Comparison of ENCODE assay signal across 8 cellular contexts in the genomic region with DNA sequence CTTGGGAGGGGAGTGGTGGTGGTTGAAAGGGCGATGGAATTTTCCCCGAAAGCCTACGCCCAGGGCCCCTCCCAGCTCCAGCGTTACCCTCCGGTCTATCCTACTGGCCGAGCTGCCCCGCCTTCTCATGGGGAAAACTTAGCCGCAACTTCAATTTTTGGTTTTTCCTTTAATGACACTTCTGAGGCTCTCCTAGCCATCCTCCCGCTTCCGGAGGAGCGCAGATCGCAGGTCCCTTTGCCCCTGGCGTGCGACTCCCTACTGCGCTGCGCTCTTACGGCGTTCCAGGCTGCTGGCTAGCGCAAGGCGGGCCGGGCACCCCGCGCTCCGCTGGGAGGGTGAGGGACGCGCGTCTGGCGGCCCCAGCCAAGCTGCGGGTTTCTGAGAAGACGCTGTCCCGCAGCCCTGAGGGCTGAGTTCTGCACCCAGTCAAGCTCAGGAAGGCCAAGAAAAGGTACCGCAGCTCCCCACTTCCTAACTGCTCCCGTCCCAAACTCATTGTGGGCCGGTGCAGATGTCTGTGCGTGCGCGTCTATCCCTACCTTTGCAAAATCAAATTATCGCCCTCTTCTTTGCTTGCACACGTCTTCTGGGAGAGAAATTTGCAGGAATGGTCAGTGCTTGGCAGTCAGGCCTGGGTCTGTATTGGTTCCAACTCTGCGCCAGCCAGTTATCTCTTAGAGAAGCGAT. TPM values are rescaled to one million over a fixed set of nuclear protein-coding genes. Genes with fewer than 3 reads are reported as not detected.
A peak's percentile ranks its signal among the peaks of the same experiment; 100 is the strongest.
DNase-seq lines count a peak whose midpoint lies in the region; ATAC-seq and TF ChIP-seq lines count a peak whose summit lies in the region.

No MANE protein-coding gene starts in this region.

- H3K4me1 ChIP-seq in left ventricle myocardium inferior, result peaks cover 34% of the 10 kb centered on the region
- no peaks in the 10 kb centered on the region for H3K4me1 ChIP-seq in prostate gland (replicated peaks)

- peak; percentile 50 for DNase-seq in A172 (ENCODE audit: low spot score)
- DNase-seq in GM13976 (ENCODE audit: low spot score), result peak; percentile 56
- peak; percentile 68 for DNase-seq in M059J (ENCODE audit: low read depth)
- DNase-seq in activated naive CD4-positive, alpha-beta T cell treated with anti-CD3 and anti-CD28 coated beads, Interleukin-2, amount 50 U/mL, for 16 hours, result peak; percentile 15
- DNase-seq in left ventricle myocardium inferior, result peak; percentile 26
- peak; percentile 9 for DNase-seq in prostate gland (ENCODE audit: low spot score)
- DNase-seq in NCI-H526 treated with DMSO at 0.1 percent for 48 hours (lab: John Stamatoyannopoulos, UW), result no peak

- TF ChIP-seq POLR2A in prostate gland (IDR thresholded peaks at IDR 0.05), result no peak

- H3K27ac ChIP-seq in left ventricle myocardium inferior (replicated peaks) (peak overlapping the region; percentile 86), prostate gland (peak overlapping the region; percentile 73 to 84)

- intact Hi-C loops in left ventricle myocardium inferior (cut with micrococcal nuclease) (no loop called here), prostate gland (cut with DNase I) (no loop called here)

- no peaks in the 10 kb centered on the region for H3K9me3 ChIP-seq in left ventricle myocardium inferior (replicated peaks)
- no peaks in the 10 kb centered on the region for H3K9me3 ChIP-seq in prostate gland

- no peaks in the 10 kb centered on the region for H3K36me3 ChIP-seq in left ventricle myocardium inferior
- no peaks in the 10 kb centered on the region for H3K36me3 ChIP-seq in prostate gland

- in situ Hi-C loops in GM13976 (cut with MboI; ENCODE audit: low sequenced_read_pairs, unreplicated experiment), result no loop called here

- WGBS in prostate gland, result 5% methylated on average over 41 of the region's 41 CpGs

- peak overlapping the region; percentile 85 for H3K4me3 ChIP-seq in left ventricle myocardium inferior
- peak overlapping the region; percentile 56 to 80 for H3K4me3 ChIP-seq in prostate gland

- TF ChIP-seq CTCF in GM13976 (IDR thresholded peaks at IDR 0.05; ENCODE audit: borderline replicate concordance, control extremely low read depth, extremely low read depth, insufficient read depth, missing control alignments) (no peak), left ventricle myocardium inferior (IDR thresholded peaks at IDR 0.05; ENCODE audit: borderline replicate concordance) (no peak), prostate gland (IDR thresholded peaks at IDR 0.05) (no peak)

- H3K27me3 ChIP-seq in left ventricle myocardium inferior (ENCODE audit: low read depth), result no peaks in the 10 kb centered on the region
- H3K27me3 ChIP-seq in prostate gland (replicated peaks; ENCODE audit: insufficient read depth), result no peaks in the 10 kb centered on the region

- ATAC-seq in HG02571 (IDR thresholded peaks at IDR 0.05; ENCODE audit: unreplicated experiment), result peak; percentile 49

RNA-seq across cellular contexts. Expression of a gene that starts 0.5 kb away (rescaled TPM):
- total RNA-seq in A172 (2014; rRNA removed; shearing (Covaris generic)), result 7.8 and 8.2 TPM in 2 replicates
- total RNA-seq in M059J (2014; rRNA removed; shearing (Covaris generic)), result 8.1 and 9.0 TPM in 2 replicates
- total RNA-seq in left ventricle myocardium inferior (2.2 TPM), prostate gland (1 to 10 TPM; 1.2 to 2.0 TPM)
